11 cellular contexts compared by ENCODE assay signal in genomic region chr4:118968813-118969212, GRCh38.
DNase-seq lines count a peak whose midpoint lies in the region; ATAC-seq and TF ChIP-seq lines count a peak whose summit lies in the region.
"Had no signal": no experiment of that assay in that cellular context is flagged by ENCODE, and none has a peak within 500 bp of the region (broad histone marks: within the 10 kb centered on the region; RNA-seq: fewer than 3 reads in every experiment).

No MANE protein-coding gene starts in this region.

- H3K27me3 ChIP-seq in HUES6 (ENCODE audit: control insufficient read depth, insufficient read depth, low read length), result no peaks in the 10 kb centered on the region
- no peaks in the 10 kb centered on the region for H3K27me3 ChIP-seq in ascending aorta
- no peaks in the 10 kb centered on the region for H3K27me3 ChIP-seq in skeletal muscle satellite cell (ENCODE audit: control insufficient read depth, insufficient read depth, low read length)

- peak overlapping the region; percentile 45 for H3K4me2 ChIP-seq in skeletal muscle satellite cell (ENCODE audit: low read length)

- ATAC-seq in GM21786 (IDR thresholded peaks at IDR 0.05; ENCODE audit: unreplicated experiment) (no peak), GM18873 (IDR thresholded peaks at IDR 0.05; ENCODE audit: low FRiP score, unreplicated experiment) (no peak), HG02763 (IDR thresholded peaks at IDR 0.05; ENCODE audit: unreplicated experiment) (no peak), GM19455 (IDR thresholded peaks at IDR 0.05; ENCODE audit: unreplicated experiment) (no peak)

- H3K36me3 ChIP-seq in HUES6 (ENCODE audit: control insufficient read depth, insufficient read depth, low read length), result no peaks in the 10 kb centered on the region
- H3K36me3 ChIP-seq in ascending aorta, result no peaks in the 10 kb centered on the region
- H3K36me3 ChIP-seq in skeletal muscle satellite cell (ENCODE audit: insufficient read depth, low read length), result no peaks in the 10 kb centered on the region

- H3K9ac ChIP-seq in HUES6 (ENCODE audit: low read length) (no peak overlapping the region), skeletal muscle satellite cell (ENCODE audit: low read depth, low read length) (peak overlapping the region; percentile 42)

- H3K27ac ChIP-seq in HUES6 (ENCODE audit: low read depth, low read length) (peak overlapping the region; percentile 44; the same call in 1 of the 2 replicates), ascending aorta (peak overlapping the region; percentile 76 to 84)

- TF ChIP-seq CTCF in ascending aorta (IDR thresholded peaks at IDR 0.05), result no peak

- H3K4me1 ChIP-seq in HUES6 (ENCODE audit: control insufficient read depth, insufficient read depth, low read length) (peaks cover 23% of the 10 kb centered on the region), ascending aorta (peaks cover 16 to 64% of the 10 kb centered on the region in 2 donors), skeletal muscle satellite cell (ENCODE audit: control insufficient read depth, insufficient read depth, low read length) (peaks cover 31% of the 10 kb centered on the region)

- H3K4me3 ChIP-seq in HUES6 (ENCODE audit: low read depth, low read length) (no peak overlapping the region), ascending aorta (peak overlapping the region in 1 of 2 donors; percentile 20), skeletal muscle satellite cell (ENCODE audit: low read length) (no peak overlapping the region)

- no peaks in the 10 kb centered on the region for H3K9me3 ChIP-seq in HUES6 (ENCODE audit: control insufficient read depth, insufficient read depth, low read depth, low read length)
- no peaks in the 10 kb centered on the region for H3K9me3 ChIP-seq in ascending aorta
- H3K9me3 ChIP-seq in skeletal muscle satellite cell (replicated peaks; ENCODE audit: low read length), result no peaks in the 10 kb centered on the region

- DNase-seq in ascending aorta (ENCODE audit: low spot score in 2 of 2), result no peak
- DNase-seq in kidney tubule cell (ENCODE audit: low spot score), result peak; percentile 5
- DNase-seq: activated T-cell treated with anti-CD3 and anti-CD28 coated beads, Interleukin-2, amount 50 U/mL, for 4 hours; GOT3; T-helper 9 cell had no signal

- intact Hi-C loops in ascending aorta (cut with DNase I), result loop anchor here (1.0 to 2.0 kb wide), 4 partner anchors 78 to 227 kb away; partner anchors contain the start of gene SEC24D
